13 cellular contexts compared by ENCODE assay signal in the genomic region with DNA sequence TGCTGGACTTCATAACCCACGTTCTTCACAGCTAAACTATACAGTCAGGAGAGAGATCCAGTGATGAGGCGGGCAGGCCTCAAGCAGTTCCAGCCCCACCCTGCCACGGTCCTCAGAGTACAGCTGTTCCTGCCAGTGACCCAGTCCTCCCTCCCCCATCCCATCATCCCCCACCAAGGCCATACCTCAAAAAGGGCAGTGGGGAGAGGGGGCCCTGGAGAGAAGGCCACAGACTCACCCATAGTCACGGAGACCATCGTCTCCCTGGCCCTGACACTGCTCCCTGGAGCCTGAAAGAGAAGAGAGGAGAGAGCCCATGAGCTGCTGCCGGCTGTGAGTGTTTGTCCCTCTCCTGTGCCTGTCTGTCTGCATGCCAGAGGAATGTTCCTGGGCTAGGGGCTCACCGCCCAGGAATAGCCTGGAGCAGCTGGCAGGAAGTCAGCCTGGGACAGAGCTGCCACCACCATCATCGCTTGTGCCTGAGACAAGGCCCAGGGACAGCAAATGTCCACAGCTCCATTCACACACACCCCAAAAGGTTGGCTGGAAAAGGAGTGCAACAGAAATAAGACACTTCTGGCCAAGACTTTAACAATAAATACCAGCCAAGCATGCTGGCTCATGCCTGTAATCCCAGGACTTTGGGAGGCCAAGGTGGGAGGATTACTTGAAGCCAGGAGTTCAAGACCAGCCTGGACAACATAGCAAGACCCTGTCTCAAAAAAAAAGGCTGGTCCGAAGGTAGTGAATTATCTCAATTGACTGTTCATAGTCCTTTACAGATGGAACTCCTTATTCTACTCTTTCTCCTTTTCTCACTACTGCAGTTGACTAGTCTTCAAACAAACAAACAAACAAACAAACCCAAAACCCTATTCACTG. TPM values are rescaled to one million over a fixed set of nuclear protein-coding genes. Genes with fewer than 3 reads are reported as not detected.
DNase-seq lines count a peak whose midpoint lies in the region; ATAC-seq and TF ChIP-seq lines count a peak whose summit lies in the region.
"Had no signal": no experiment of that assay in that cellular context is flagged by ENCODE, and none has a peak within 500 bp of the region (broad histone marks: within the 10 kb centered on the region; RNA-seq: fewer than 3 reads in every experiment).

No MANE protein-coding gene starts in this region.

- TF ChIP-seq CTCF in gastroesophageal sphincter (IDR thresholded peaks at IDR 0.05): no peak

- TF ChIP-seq EP300 in gastroesophageal sphincter (IDR thresholded peaks at IDR 0.05): no peak

- no peak for TF ChIP-seq POLR2A in gastroesophageal sphincter (IDR thresholded peaks at IDR 0.05)

- H3K9me3 Mint-ChIP-seq in activated CD4-positive, alpha-beta memory T cell treated with anti-CD3 and anti-CD28 coated beads, Interleukin-2, amount 10 ng/mL, durations not matched to agents 7 days and 5 days: no peaks in the 10 kb centered on the region
- no peaks in the 10 kb centered on the region for H3K9me3 Mint-ChIP-seq in activated CD4-positive, alpha-beta memory T cell treated with anti-CD3 and anti-CD28 coated beads for 36 hours

- CTCF ChIA-PET in activated CD4-positive, alpha-beta memory T cell treated with anti-CD3 and anti-CD28 coated beads, Interleukin-2, amount 10 ng/mL, durations not matched to agents 7 days and 5 days (lab: Charles Lee): interaction anchor here (1.9 kb wide), 1 partner anchor 36 kb away, joined by 3 read pairs; no protein-coding TSS in a partner anchor
- CTCF ChIA-PET in activated CD4-positive, alpha-beta memory T cell treated with anti-CD3 and anti-CD28 coated beads for 36 hours (lab: Charles Lee): no interaction called here

- intact Hi-C loops in activated CD4-positive, alpha-beta memory T cell treated with anti-CD3 and anti-CD28 coated beads for 36 hours (cut with micrococcal nuclease): no loop called here

- H3K4me1 ChIP-seq in gastroesophageal sphincter: peaks cover 0 to 33% (median 5%) of the 10 kb centered on the region in 3 donors
- H3K4me1 ChIP-seq in neuronal stem cell (ENCODE audit: control insufficient read depth in 2 of 2, insufficient read depth in 1 of 2, low read depth in 1 of 2, low read length in 2 of 2): no peaks in the 10 kb centered on the region

- WGBS in gastroesophageal sphincter (ENCODE audit: low coverage in 1 of 2), 2 donors: 50 to 66% methylated on average over 2 to 3 of the region's 9 CpGs
- WGBS in neuronal stem cell (ENCODE audit: extremely low coverage in 2 of 2, insufficient read length in 2 of 2, insufficient replicate concordance in 1 of 2), 2 donors: no CpG with 5 or more reads among the region's 9 CpGs

- H3K23ac ChIP-seq in neuronal stem cell (ENCODE audit: low read depth, low read length, poor library complexity): peak overlapping the region; percentile 27

- no peak overlapping the region for H3K14ac ChIP-seq in neuronal stem cell (ENCODE audit: low read length)

- no peak overlapping the region for H3K4me3 Mint-ChIP-seq in activated CD4-positive, alpha-beta memory T cell treated with anti-CD3 and anti-CD28 coated beads, Interleukin-2, amount 10 ng/mL, durations not matched to agents 7 days and 5 days
- H3K4me3 Mint-ChIP-seq in activated CD4-positive, alpha-beta memory T cell treated with anti-CD3 and anti-CD28 coated beads for 36 hours: no peak overlapping the region

- peak overlapping the region; percentile 18 for H3K9ac ChIP-seq in neuronal stem cell (ENCODE audit: low read depth, low read length, poor library complexity)

- DNase-seq in activated CD4-positive, alpha-beta memory T cell treated with anti-CD3 and anti-CD28 coated beads, Interleukin-2, amount 10 ng/mL, durations not matched to agents 7 days and 5 days: no peak
- DNase-seq in activated CD4-positive, alpha-beta memory T cell treated with anti-CD3 and anti-CD28 coated beads for 36 hours: no peak
- DNase-seq in neuronal stem cell (ENCODE audit: low spot score) (no peak), DMS79 treated with DMSO at 0.1 percent for 48 hours (lab: John Stamatoyannopoulos, UW) (no peak), UCSD-AML1 (lab: John Stamatoyannopoulos, UW; ENCODE audit: unreplicated experiment) (no peak), activated gamma-delta T cell (lab: John Stamatoyannopoulos, UW) (no peak)
- DNase-seq: 8988T; activated T-cell treated with anti-CD3 and anti-CD28 coated beads, Interleukin-2, amount 50 U/mL, for 1 hour; NCI-H2107; Peyer's patch had no signal

- H3K36me3 Mint-ChIP-seq in activated CD4-positive, alpha-beta memory T cell treated with anti-CD3 and anti-CD28 coated beads, Interleukin-2, amount 10 ng/mL, durations not matched to agents 7 days and 5 days (ENCODE audit: low read depth): peaks cover 5% of the 10 kb centered on the region
- peaks cover 10% of the 10 kb centered on the region for H3K36me3 Mint-ChIP-seq in activated CD4-positive, alpha-beta memory T cell treated with anti-CD3 and anti-CD28 coated beads for 36 hours

- H3K27me3 Mint-ChIP-seq in activated CD4-positive, alpha-beta memory T cell treated with anti-CD3 and anti-CD28 coated beads, Interleukin-2, amount 10 ng/mL, durations not matched to agents 7 days and 5 days: no peaks in the 10 kb centered on the region
- no peaks in the 10 kb centered on the region for H3K27me3 Mint-ChIP-seq in activated CD4-positive, alpha-beta memory T cell treated with anti-CD3 and anti-CD28 coated beads for 36 hours
- H3K27me3 Mint-ChIP-seq: IgD-negative memory B cell had no signal

- no peaks in the 10 kb centered on the region for H3K27me3 ChIP-seq in gastroesophageal sphincter
- H3K27me3 ChIP-seq in neuronal stem cell (ENCODE audit: control insufficient read depth in 3 of 3, insufficient read depth in 3 of 3, low read depth in 1 of 3, low read length in 3 of 3): peaks cover 0 to 2% (median 0%) of the 10 kb centered on the region in 3 experiments
- H3K27me3 ChIP-seq: Peyer's patch had no signal

- H3K36me3 ChIP-seq in gastroesophageal sphincter (peaks cover 0 to 31% of the 10 kb centered on the region in 2 donors), neuronal stem cell (replicated peaks in 1 of 2; ENCODE audit: control insufficient read depth in 2 of 2, insufficient read depth in 2 of 2, low read length in 2 of 2) (peaks cover 0 to 36% of the 10 kb centered on the region in 2 donors)
- H3K36me3 ChIP-seq: Peyer's patch had no signal

- H3K4me3 ChIP-seq in gastroesophageal sphincter (no peak overlapping the region), neuronal stem cell (ENCODE audit: low read length in 2 of 2) (no peak overlapping the region)
- H3K4me3 ChIP-seq: Peyer's patch had no signal

- ATAC-seq in gastroesophageal sphincter (peak; percentile 76), GM18498 (IDR thresholded peaks at IDR 0.05; ENCODE audit: unreplicated experiment) (no peak)

- peak overlapping the region; percentile 9 for H3K27ac Mint-ChIP-seq in activated CD4-positive, alpha-beta memory T cell treated with anti-CD3 and anti-CD28 coated beads, Interleukin-2, amount 10 ng/mL, durations not matched to agents 7 days and 5 days
- H3K27ac Mint-ChIP-seq in activated CD4-positive, alpha-beta memory T cell treated with anti-CD3 and anti-CD28 coated beads for 36 hours: no peak overlapping the region
- H3K27ac Mint-ChIP-seq: IgD-negative memory B cell had no signal

- H3K4ac ChIP-seq in neuronal stem cell (ENCODE audit: low read length): no peak overlapping the region

- no peak overlapping the region for H2BK5ac ChIP-seq in neuronal stem cell (ENCODE audit: low read length)

- no peak overlapping the region for H3K18ac ChIP-seq in neuronal stem cell (ENCODE audit: low read length)

- H2AFZ ChIP-seq in neuronal stem cell (ENCODE audit: low read length): no peak overlapping the region

- no peak overlapping the region for H2BK15ac ChIP-seq in neuronal stem cell (ENCODE audit: low read length)

- no peak overlapping the region for H2AK5ac ChIP-seq in neuronal stem cell (ENCODE audit: low read depth, low read length)

- peak overlapping the region; percentile 58 to 76 (median 74) for H3K27ac ChIP-seq in gastroesophageal sphincter
- H3K27ac ChIP-seq in neuronal stem cell (replicated peaks; ENCODE audit: low read length): no peak overlapping the region
- H3K27ac ChIP-seq: Peyer's patch had no signal

- no peak overlapping the region for H2BK12ac ChIP-seq in neuronal stem cell (ENCODE audit: low read length)

- no peak overlapping the region for H2BK120ac ChIP-seq in neuronal stem cell (ENCODE audit: low read depth, low read length)

- POLR2A ChIA-PET in activated CD4-positive, alpha-beta memory T cell treated with anti-CD3 and anti-CD28 coated beads, Interleukin-2, amount 10 ng/mL, durations not matched to agents 7 days and 5 days (lab: Charles Lee): no interaction called here
- POLR2A ChIA-PET in activated CD4-positive, alpha-beta memory T cell treated with anti-CD3 and anti-CD28 coated beads for 36 hours (lab: Charles Lee): no interaction called here

- no peak overlapping the region for H4K91ac ChIP-seq in neuronal stem cell (ENCODE audit: low read depth, low read length, poor library complexity)

- peaks cover 5% of the 10 kb centered on the region for H3K79me1 ChIP-seq in neuronal stem cell (ENCODE audit: low read depth, low read length)

- H4K8ac ChIP-seq in neuronal stem cell (ENCODE audit: low read depth, low read length): no peak overlapping the region

- peaks cover 16% of the 10 kb centered on the region for H3K4me1 Mint-ChIP-seq in activated CD4-positive, alpha-beta memory T cell treated with anti-CD3 and anti-CD28 coated beads, Interleukin-2, amount 10 ng/mL, durations not matched to agents 7 days and 5 days
- peaks cover 6% of the 10 kb centered on the region for H3K4me1 Mint-ChIP-seq in activated CD4-positive, alpha-beta memory T cell treated with anti-CD3 and anti-CD28 coated beads for 36 hours (ENCODE audit: low read depth)

- no peak overlapping the region for H3K4me2 ChIP-seq in neuronal stem cell (ENCODE audit: insufficient read depth, low read length, poor library complexity, severe bottlenecking)

- no peaks in the 10 kb centered on the region for H3K9me3 ChIP-seq in gastroesophageal sphincter
- H3K9me3 ChIP-seq in neuronal stem cell (replicated peaks in 1 of 2; ENCODE audit: control insufficient read depth in 2 of 2, insufficient read depth in 1 of 2, low read depth in 1 of 2, low read length in 2 of 2): no peaks in the 10 kb centered on the region
- H3K9me3 ChIP-seq: Peyer's patch had no signal

RNA-seq across cellular contexts. Expression of gene C19orf47, which starts 6.4 kb away (rescaled TPM):
- total RNA-seq in activated CD4-positive, alpha-beta memory T cell treated with anti-CD3 and anti-CD28 coated beads, Interleukin-2, amount 10 ng/mL, durations not matched to agents 7 days and 5 days: 10 to 100 TPM; 19.0 to 20.5 TPM
- 10 to 100 TPM; 18.3 to 20.8 TPM for total RNA-seq in activated CD4-positive, alpha-beta memory T cell treated with anti-CD3 and anti-CD28 coated beads for 36 hours
- total RNA-seq in gastroesophageal sphincter: 10 to 100 TPM in 3 of 4 donors, 1 to 10 TPM in 1; 10.0 to 29.7 (median 19.2) TPM
- polyA plus RNA-seq in neuronal stem cell (2013, experiment 1 of 2): 12.3 TPM
- 12.6 TPM for polyA plus RNA-seq in neuronal stem cell (2013, experiment 2 of 2)

RNA-seq across cellular contexts. Expression of gene PLD3, which starts 6.7 kb away (rescaled TPM):
- total RNA-seq in activated CD4-positive, alpha-beta memory T cell treated with anti-CD3 and anti-CD28 coated beads, Interleukin-2, amount 10 ng/mL, durations not matched to agents 7 days and 5 days: 100 to 1,000 TPM in 1 of 2 experiments, 10 to 100 TPM in 1; 92.4 to 100 TPM
- total RNA-seq in activated CD4-positive, alpha-beta memory T cell treated with anti-CD3 and anti-CD28 coated beads for 36 hours: 10 to 100 TPM; 70.9 to 73.4 TPM
- total RNA-seq in gastroesophageal sphincter: 100 to 1,000 TPM; 237 to 302 (median 266) TPM
- polyA plus RNA-seq in neuronal stem cell (2013, experiment 1 of 2): 175 TPM
- polyA plus RNA-seq in neuronal stem cell (2013, experiment 2 of 2): 166 TPM

RNA-seq across cellular contexts. Expression of gene HIPK4, which starts 48.1 kb away (rescaled TPM):
- under 1 TPM; 0.10 TPM for total RNA-seq in activated CD4-positive, alpha-beta memory T cell treated with anti-CD3 and anti-CD28 coated beads, Interleukin-2, amount 10 ng/mL, durations not matched to agents 7 days and 5 days
- total RNA-seq in activated CD4-positive, alpha-beta memory T cell treated with anti-CD3 and anti-CD28 coated beads for 36 hours: not detected
- total RNA-seq in gastroesophageal sphincter: 1 to 10 TPM in 1 of 4 donors, under 1 TPM in 1, not detected in 2; 0.19 to 1.1 TPM
- polyA plus RNA-seq in neuronal stem cell (2013, experiment 1 of 2): 0.29 TPM
- polyA plus RNA-seq in neuronal stem cell (2013, experiment 2 of 2): 0.28 TPM
- total RNA-seq: Peyer's patch had no signal

RNA-seq across cellular contexts. Expression of gene AKT2, which starts 56.7 kb away (rescaled TPM):
- total RNA-seq in activated CD4-positive, alpha-beta memory T cell treated with anti-CD3 and anti-CD28 coated beads, Interleukin-2, amount 10 ng/mL, durations not matched to agents 7 days and 5 days: 100 to 1,000 TPM; 142 to 150 TPM
- total RNA-seq in activated CD4-positive, alpha-beta memory T cell treated with anti-CD3 and anti-CD28 coated beads for 36 hours: 100 to 1,000 TPM; 126 to 127 TPM
- total RNA-seq in gastroesophageal sphincter: 10 to 100 TPM; 64.2 to 88.9 (median 72.8) TPM
- 104 TPM for polyA plus RNA-seq in neuronal stem cell (2013, experiment 1 of 2)
- 107 TPM for polyA plus RNA-seq in neuronal stem cell (2013, experiment 2 of 2)
